In the genomic region with DNA sequence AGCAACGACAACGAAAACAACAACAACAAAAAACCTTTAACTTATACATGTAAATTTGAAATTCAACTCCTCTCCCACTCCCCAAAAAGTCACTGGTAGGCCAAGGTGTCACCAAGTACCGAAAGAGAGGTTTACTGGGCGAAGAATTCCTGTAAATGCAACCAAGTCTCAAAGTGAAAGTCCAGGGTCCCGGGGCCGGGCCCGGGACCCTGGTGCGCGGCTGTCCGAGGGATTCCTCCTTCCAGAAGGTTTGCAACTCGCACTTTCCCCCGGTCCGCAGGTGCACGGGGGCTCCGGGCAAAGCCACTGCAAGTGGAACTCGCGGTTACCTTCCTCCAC, we compare ENCODE assay signal across 1 cellular context.
TF ChIP-seq lines count a peak whose summit lies in the region.

No MANE protein-coding gene starts in this region.

TF ChIP-seq in HepG2, 621 proteins besides CTCF, POLR2A, EP300 and RAD21 (continued from another document):
- TF ChIP-seq KAT7 (CRISPR knock-in tag; IDR thresholded peaks at IDR 0.05; ENCODE audit: borderline replicate concordance), result 0 out of 2 replicates have a peak, but pooled peaks have one; percentile 67
- no peak for TF ChIP-seq ADNP (CRISPR knock-in tag; IDR thresholded peaks at IDR 0.05)
- no peak for TF ChIP-seq ZNF331 (CRISPR knock-in tag; IDR thresholded peaks at IDR 0.05)
